9 cellular contexts compared by ENCODE assay signal in genomic region chr1:214261206-214262123, GRCh38. TPM values are rescaled to one million over a fixed set of nuclear protein-coding genes. Genes with fewer than 3 reads are reported as not detected.
A peak's percentile ranks its signal among the peaks of the same experiment; 100 is the strongest.
DNase-seq lines count a peak whose midpoint lies in the region; TF ChIP-seq lines count a peak whose summit lies in the region.
"Had no signal": no experiment of that assay in that cellular context is flagged by ENCODE, and none has a peak within 500 bp of the region (broad histone marks: within the 10 kb centered on the region; RNA-seq: fewer than 3 reads in every experiment).

No MANE protein-coding gene starts in this region.

- peak; percentile 100 for TF ChIP-seq CTCF in MM.1S (IDR thresholded peaks at IDR 0.05; ENCODE audit: low read length)
- TF ChIP-seq CTCF in parathyroid adenoma (IDR thresholded peaks at IDR 0.05) = peak; percentile 82
- peak; percentile 97 for TF ChIP-seq CTCF in type B pancreatic cell (conservative IDR thresholded peaks at IDR 0.05)

- peaks cover 11% of the 10 kb centered on the region for H3K27me3 Mint-ChIP-seq in type B pancreatic cell

- H3K4me2 ChIP-seq in MM.1S (ENCODE audit: low read depth, low read length) = peak overlapping the region; percentile 53
- no peak overlapping the region for H3K4me2 ChIP-seq in parathyroid adenoma (ENCODE audit: low read length)

- no peak overlapping the region for H3K27ac Mint-ChIP-seq in type B pancreatic cell

- no peaks in the 10 kb centered on the region for H4K20me1 ChIP-seq in MM.1S (ENCODE audit: insufficient read depth, low read length)

- no peaks in the 10 kb centered on the region for H3K36me3 Mint-ChIP-seq in type B pancreatic cell

- H3F3A ChIP-seq in MM.1S (ENCODE audit: insufficient read depth, low read length) = no peaks in the 10 kb centered on the region

- H3K79me2 ChIP-seq in MM.1S (ENCODE audit: low read length) (no peaks in the 10 kb centered on the region), parathyroid adenoma (no peaks in the 10 kb centered on the region)

- DNase-seq in GM03348 (ENCODE audit: low spot score) (peak; percentile 85), HAP-1 (ENCODE audit: low spot score in 2 of 2) (peak; percentile 68 to 91), MM.1S (peak; percentile 79), SHP77 (lab: John Stamatoyannopoulos, UW) (peak; percentile 85 to 86), activated gamma-delta T cell (lab: John Stamatoyannopoulos, UW) (peak; percentile 28), germinal center (ENCODE audit: low spot score) (peak; percentile 55), type B pancreatic cell (ENCODE audit: extremely low spot score, unreplicated experiment) (peak; percentile 89)

- H2AFZ ChIP-seq in MM.1S (ENCODE audit: low read length) (peak overlapping the region; percentile 34), parathyroid adenoma (no peak overlapping the region)

- H3K9me3 ChIP-seq in HAP-1 (no peaks in the 10 kb centered on the region), MM.1S (replicated peaks; ENCODE audit: insufficient read depth, low read length) (no peaks in the 10 kb centered on the region), parathyroid adenoma (ENCODE audit: control insufficient read depth, low read length) (no peaks in the 10 kb centered on the region)

- no peaks in the 10 kb centered on the region for H3K9me3 Mint-ChIP-seq in type B pancreatic cell

- H3K4me3 ChIP-seq in HAP-1 (no peak overlapping the region), MM.1S (ENCODE audit: low read length) (no peak overlapping the region), parathyroid adenoma (ENCODE audit: low read depth, low read length) (no peak overlapping the region)
- H3K4me3 ChIP-seq: skin epidermis had no signal

- no peak overlapping the region for H3K9ac ChIP-seq in MM.1S (ENCODE audit: low read length)
- no peak overlapping the region for H3K9ac ChIP-seq in parathyroid adenoma

- in situ Hi-C loops in HAP-1 (cut with MboI; ENCODE audit: low sequenced_read_pairs) = loop anchor here (5.0 kb wide), 1 partner anchor 66 kb away; no protein-coding TSS in a partner anchor

- H3K4me3 Mint-ChIP-seq in type B pancreatic cell = no peak overlapping the region

- no peaks in the 10 kb centered on the region for H3K36me3 ChIP-seq in HAP-1 (replicated peaks)
- H3K36me3 ChIP-seq in MM.1S (replicated peaks; ENCODE audit: insufficient read depth, low read length) = no peaks in the 10 kb centered on the region
- H3K36me3 ChIP-seq in parathyroid adenoma (ENCODE audit: control insufficient read depth, insufficient read depth, low read length) = no peaks in the 10 kb centered on the region

- peaks cover 6% of the 10 kb centered on the region; the same call in 1 of the 2 replicates for H3K4me1 ChIP-seq in HAP-1
- H3K4me1 ChIP-seq in MM.1S (ENCODE audit: low read length) = peaks cover 20% of the 10 kb centered on the region
- H3K4me1 ChIP-seq in parathyroid adenoma = no peaks in the 10 kb centered on the region

- H3K27ac ChIP-seq in MM.1S (ENCODE audit: low read length) (no peak overlapping the region), parathyroid adenoma (no peak overlapping the region)
- H3K27ac ChIP-seq: skin epidermis had no signal

- H3K4me1 Mint-ChIP-seq in type B pancreatic cell (ENCODE audit: unreplicated experiment) = peaks cover 16% of the 10 kb centered on the region

- no peaks in the 10 kb centered on the region for H3K9me2 ChIP-seq in MM.1S (replicated peaks; ENCODE audit: insufficient read depth, low read length)

- H3K27me3 ChIP-seq in HAP-1 (ENCODE audit: low read depth) (peaks cover 24% of the 10 kb centered on the region), MM.1S (replicated peaks; ENCODE audit: insufficient read depth, low read length) (no peaks in the 10 kb centered on the region), parathyroid adenoma (ENCODE audit: control insufficient read depth, insufficient read depth, low read length) (no peaks in the 10 kb centered on the region)

RNA-seq across cellular contexts. Expression of gene SMYD2, which starts 19.5 kb away (rescaled TPM):
- total RNA-seq in type B pancreatic cell (ENCODE audit: low replicate concordance) = 24.8 and 35.5 TPM in 2 replicates

Comparison
In these comparisons a context has a peak if more than half of its experiments do, and no peak if none do; other contexts are left out.
1. DNase-seq: peak in every context shown above with its lines; median percentile 89 in type B pancreatic cell; 86 in SHP77; 85 in GM03348; 80 in HAP-1; 79 in MM.1S; 55 in germinal center; 28 in activated gamma-delta T cell.